1 cellular context compared by ENCODE assay signal in genomic region chr11:18594088-18594487, GRCh38. TPM values are rescaled to one million over a fixed set of nuclear protein-coding genes. Genes with fewer than 3 reads are reported as not detected.
"Had no signal": no experiment of that assay in that cellular context is flagged by ENCODE, and none has a peak within 500 bp of the region (broad histone marks: within the 10 kb centered on the region; RNA-seq: fewer than 3 reads in every experiment).

No MANE protein-coding gene starts in this region.

RNA-seq across cellular contexts. Expression of gene MISFA, which starts 5.5 kb away (rescaled TPM):
- total RNA-seq: vagina had no signal
